ENCODE assay signal across 26 cellular contexts in the genomic region with DNA sequence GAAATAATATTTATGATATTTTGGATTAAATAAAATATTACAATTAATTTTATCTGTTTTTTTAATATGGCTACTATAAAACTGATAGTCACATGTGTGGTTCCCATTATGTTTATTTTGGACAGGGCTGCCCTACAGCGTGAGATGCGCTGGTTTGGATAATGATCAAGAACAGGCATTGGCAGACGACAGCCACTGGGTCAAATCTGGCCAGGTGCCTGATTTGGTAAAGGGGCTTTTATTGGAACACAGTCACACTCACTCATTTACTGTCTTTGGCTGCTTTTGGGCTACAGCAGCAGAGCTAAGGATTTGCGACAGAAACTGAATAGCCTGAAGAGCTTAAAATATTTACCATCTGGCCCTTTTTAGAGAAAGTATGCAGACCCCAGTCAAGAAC.
DNase-seq lines count a peak whose midpoint lies in the region; ATAC-seq and TF ChIP-seq lines count a peak whose summit lies in the region.
"Had no signal": no experiment of that assay in that cellular context is flagged by ENCODE, and none has a peak within 500 bp of the region (broad histone marks: within the 10 kb centered on the region; RNA-seq: fewer than 3 reads in every experiment).

No MANE protein-coding gene starts in this region.

- no peak overlapping the region for H2AFZ ChIP-seq in osteoblast (ENCODE audit: low read length)

- H3K36me3 ChIP-seq in osteoblast (ENCODE audit: insufficient read depth, low read length) = no peaks in the 10 kb centered on the region
- H3K36me3 ChIP-seq: gastroesophageal sphincter, neutrophil, Peyer's patch, prostate gland, thoracic aorta, vagina had no signal

- H3K4me2 ChIP-seq in osteoblast (ENCODE audit: insufficient read depth, low read length) = no peak overlapping the region

- H3K9me3 ChIP-seq in osteoblast (ENCODE audit: low read depth, low read length) = no peaks in the 10 kb centered on the region
- H3K9me3 ChIP-seq: gastroesophageal sphincter, neutrophil, Peyer's patch, prostate gland, thoracic aorta, vagina had no signal

- H3K27me3 ChIP-seq in osteoblast (ENCODE audit: insufficient read depth, low read length) = no peaks in the 10 kb centered on the region
- H3K27me3 ChIP-seq: gastroesophageal sphincter, neutrophil, Peyer's patch, vagina had no signal

- H3K79me2 ChIP-seq in osteoblast (ENCODE audit: insufficient read depth, low read length) = no peaks in the 10 kb centered on the region

- TF ChIP-seq CTCF in VCaP (conservative IDR thresholded peaks at IDR 0.05) = no peak
- no peak for TF ChIP-seq CTCF in osteoblast (IDR thresholded peaks at IDR 0.05; ENCODE audit: extremely low read depth, low read depth, low read length)

- no peak for ATAC-seq in HG03565 (IDR thresholded peaks at IDR 0.05; ENCODE audit: unreplicated experiment)
- no peak for ATAC-seq in stimulated activated naive CD8-positive, alpha-beta T cell treated with anti-CD3 and anti-CD28 coated beads, Interleukin-15, Interleukin-2, amounts not matched to agents 100 U/mL and 50 U/mL, for 24 hours
- ATAC-seq: gastroesophageal sphincter, K562 had no signal

- peaks cover 34% of the 10 kb centered on the region for H3K4me1 ChIP-seq in osteoblast (ENCODE audit: insufficient read depth, low read length)
- H3K4me1 ChIP-seq: gastroesophageal sphincter, Peyer's patch, prostate gland, vagina had no signal

- peak overlapping the region; percentile 72 for H3K27ac ChIP-seq in VCaP
- H3K27ac ChIP-seq in osteoblast (ENCODE audit: low read depth, low read length) = peak overlapping the region; percentile 79
- H3K27ac ChIP-seq: 22Rv1, gastroesophageal sphincter, neutrophil, Peyer's patch, prostate gland, thoracic aorta, vagina had no signal

- DNase-seq in DMS 273 (lab: John Stamatoyannopoulos, UW; ENCODE audit: unreplicated experiment) (peak; percentile 1), DMS 273 treated with DMSO at 0.1 percent for 48 hours (lab: John Stamatoyannopoulos, UW) (no peak), NCI-H1092 (lab: John Stamatoyannopoulos, UW) (peak; percentile 29), osteoblast (ENCODE audit: insufficient read length, low spot score, missing footprints) (no peak), NCI-H69 (lab: John Stamatoyannopoulos, UW) (no peak)
- no peak for DNase-seq in stimulated activated naive CD8-positive, alpha-beta T cell treated with anti-CD3 and anti-CD28 coated beads, Interleukin-15, Interleukin-2, amounts not matched to agents 100 U/mL and 50 U/mL, for 24 hours
- DNase-seq: activated CD4-positive, alpha-beta T cell treated with anti-CD3 and anti-CD28 coated beads for 4 hours; activated effector memory CD4-positive, alpha-beta T cell treated with anti-CD3 and anti-CD28 coated beads, Interleukin-2, amount 50 U/mL, for 16 hours; activated naive CD8-positive, alpha-beta T cell treated with anti-CD3 and anti-CD28 coated beads, Interleukin-2, amount 10 ng/mL, durations not matched to agents 7 days and 5 days; activated T-cell treated with anti-CD3 and anti-CD28 coated beads for 4 hours; Calu3; immature natural killer cell; mesendoderm; NCI-H1694; NCI-H510A treated with DMSO at 0.1 percent for 48 hours; Peyer's patch; SIG-M5 had no signal

- no peaks in the 10 kb centered on the region for H4K20me1 ChIP-seq in osteoblast (ENCODE audit: insufficient read depth, low read length)

- H3K4me3 ChIP-seq in osteoblast (ENCODE audit: insufficient read depth, low read length) = no peak overlapping the region
- H3K4me3 ChIP-seq: gastroesophageal sphincter, K562, Peyer's patch, prostate gland, thoracic aorta, vagina had no signal

Comparison
In these comparisons a context has a peak if more than half of its experiments do, and no peak if none do; other contexts are left out.
1. DNase-seq: peak in DMS 273 (single experiment) and NCI-H1092 (single experiment); none in DMS 273 treated with DMSO at 0.1 percent for 48 hours (single experiment), osteoblast (single experiment), stimulated activated naive CD8-positive, alpha-beta T cell treated with anti-CD3 and anti-CD28 coated beads, Interleukin-15, Interleukin-2, amounts not matched to agents 100 U/mL and 50 U/mL, for 24 hours (single experiment) and NCI-H69 (single experiment).